8 cellular contexts compared by ENCODE assay signal in genomic region chr4:76993787-76994641, GRCh38. TPM values are rescaled to one million over a fixed set of nuclear protein-coding genes. Genes with fewer than 3 reads are reported as not detected.
A peak's percentile ranks its signal among the peaks of the same experiment; 100 is the strongest.
DNase-seq lines count a peak whose midpoint lies in the region; ATAC-seq, FAIRE-seq and TF ChIP-seq lines count a peak whose summit lies in the region.

No MANE protein-coding gene starts in this region.

- H3K4me1 Mint-ChIP-seq in MCF 10A (ENCODE audit: insufficient read depth, unreplicated experiment), result peaks cover 6% of the 10 kb centered on the region

- H3K36me3 Mint-ChIP-seq in MCF 10A (ENCODE audit: insufficient read depth, unreplicated experiment), result peaks cover 23% of the 10 kb centered on the region

- no peaks in the 10 kb centered on the region for H3K9me3 Mint-ChIP-seq in MCF 10A (ENCODE audit: unreplicated experiment)

- peaks cover 0 to 8% of the 10 kb centered on the region in 2 donors for H3K36me3 ChIP-seq in body of pancreas (replicated peaks in 1 of 2; ENCODE audit: insufficient read depth in 1 of 2, low read depth in 2 of 2)
- peaks cover 5% of the 10 kb centered on the region for H3K36me3 ChIP-seq in A673 (ENCODE audit: insufficient read depth, low read length, poor library complexity, severe bottlenecking)

- DNase-seq in SHP77 (lab: John Stamatoyannopoulos, UW) (peak; percentile 42 to 70), body of pancreas (peak in 3 of 4 donors; percentile 15 to 18 (median 16)), MCF 10A (ENCODE audit: unreplicated experiment) (no peak), RCC 7860 (ENCODE audit: low spot score) (no peak), A673 (ENCODE audit: low spot score) (no peak)
- peak; percentile 6 to 21 for DNase-seq in stimulated activated CD8-positive, alpha-beta memory T cell treated with anti-CD3 and anti-CD28 coated beads, Interleukin-7, amount 100 ng/mL, for 4 hours (ENCODE audit: low read depth in 2 of 2)

- intact Hi-C loops in body of pancreas (cut with DNase I), result no loop called here
- intact Hi-C loops in MCF 10A (cut with micrococcal nuclease), result no loop called here
- intact Hi-C loops in A673 (cut with micrococcal nuclease; ENCODE audit: unreplicated experiment), result no loop called here

- no peak for TF ChIP-seq POLR2A in body of pancreas (IDR thresholded peaks at IDR 0.05)

- H3K27ac ChIP-seq in body of pancreas (peak overlapping the region in 1 of 4 donors; percentile 28), A673 (ENCODE audit: low read depth, low read length, poor library complexity, severe bottlenecking) (no peak overlapping the region)

- 49 to 50% methylated on average over 10 of the region's 10 CpGs for WGBS in body of pancreas, 2 donors

- H3K4me1 ChIP-seq in body of pancreas (peaks cover 9% of the 10 kb centered on the region), A673 (ENCODE audit: insufficient read depth, low read length, poor library complexity, severe bottlenecking) (no peaks in the 10 kb centered on the region)

- BruUV-seq in MCF 10A (replicated peaks; lab: Mats Ljungman, UMichigan), result no TSS peak
- BruUV-seq in A673 (replicated peaks; lab: Mats Ljungman, UMichigan), result no TSS peak

- H3K4me3 ChIP-seq in body of pancreas (no peak overlapping the region), A673 (ENCODE audit: low read depth, low read length, poor library complexity, severe bottlenecking) (no peak overlapping the region)

- CTCF ChIA-PET in MCF 10A (lab: Yijun Ruan, JAX) (interaction anchor here (0.7 kb wide), 2 partner anchors 12 to 13 kb away, joined by 3 to 7 read pairs; no protein-coding TSS in a partner anchor), A673 (lab: Charles Lee) (no interaction called here)

- ATAC-seq in GM19043 (IDR thresholded peaks at IDR 0.05; ENCODE audit: low read depth, unreplicated experiment) (peak; percentile 88), HG03066 (IDR thresholded peaks at IDR 0.05; ENCODE audit: low read depth, unreplicated experiment) (peak; percentile 88), body of pancreas (peak; percentile 48)

- H3K27ac Mint-ChIP-seq in MCF 10A (ENCODE audit: low read depth, unreplicated experiment), result no peak overlapping the region

- H3K27me3 ChIP-seq in body of pancreas, result no peaks in the 10 kb centered on the region
- H3K27me3 ChIP-seq in A673 (replicated peaks; ENCODE audit: insufficient read depth, low read depth, low read length, poor library complexity), result no peaks in the 10 kb centered on the region

- POLR2A ChIA-PET in MCF 10A (lab: Yijun Ruan, JAX), result interaction anchor here (0.9 to 1.6 kb wide), 4 partner anchors 8 to 42 kb away, joined by 3 to 4 read pairs (median 4); no protein-coding TSS in a partner anchor
- POLR2A ChIA-PET in A673 (lab: Charles Lee; ENCODE audit: low non-redundant PET), result no interaction called here

- no peaks in the 10 kb centered on the region for H3K27me3 Mint-ChIP-seq in MCF 10A (ENCODE audit: insufficient read depth, unreplicated experiment)

- H3K4me3 Mint-ChIP-seq in MCF 10A (ENCODE audit: unreplicated experiment), result no peak overlapping the region

- H3K9me3 ChIP-seq in body of pancreas, result no peaks in the 10 kb centered on the region
- H3K9me3 ChIP-seq in A673 (ENCODE audit: low read depth, low read length, poor library complexity, severe bottlenecking), result no peaks in the 10 kb centered on the region

- TF ChIP-seq CTCF in body of pancreas (IDR thresholded peaks at IDR 0.05) (no peak), MCF 10A (IDR thresholded peaks at IDR 0.05; ENCODE audit: unreplicated experiment) (no peak), A673 (conservative IDR thresholded peaks at IDR 0.05; ENCODE audit: low read depth, low read length) (no peak)

- FAIRE-seq in RCC 7860 (lab: Jason Lieb, UNC), result no peak

RNA-seq across cellular contexts. Expression of gene SEPTIN11, which starts 44.5 kb away (rescaled TPM):
- total RNA-seq in body of pancreas (10 to 100 TPM; 41.9 to 48.3 TPM), MCF 10A (2022) (57.1 and 82.7 TPM in 2 replicates), A673 (2021) (121 and 125 TPM in 2 replicates)

Comparison
In these comparisons a context has a peak if more than half of its experiments do, and no peak if none do; other contexts are left out.
1. DNase-seq: peak in SHP77 (2 of 2), body of pancreas (3 of 4) and stimulated activated CD8-positive, alpha-beta memory T cell treated with anti-CD3 and anti-CD28 coated beads, Interleukin-7, amount 100 ng/mL, for 4 hours (2 of 2); none in MCF 10A (single experiment), RCC 7860 (single experiment) and A673 (single experiment).
2. Peak in every context shown above with its lines, with median percentiles within 50 percentile points of each other: ATAC-seq.